ENCODE assay signal across 1 cellular context in genomic region chr1:229440821-229441537, GRCh38.
TF ChIP-seq lines count a peak whose summit lies in the region.

No MANE protein-coding gene starts in this region.

TF ChIP-seq in GM23338, 12 proteins besides CTCF, POLR2A, EP300 and RAD21 (continued from another document):
- TF ChIP-seq ZNF462 (CRISPR knock-in tag; IDR thresholded peaks at IDR 0.05) = no peak
- no peak for TF ChIP-seq STAT1 (IDR thresholded peaks at IDR 0.05; ENCODE audit: unreplicated experiment)
- TF ChIP-seq CREB1 (CRISPR knock-in tag; IDR thresholded peaks at IDR 0.05; ENCODE audit: low read depth) = no peak
- no peak for TF ChIP-seq ZNF114 (CRISPR knock-in tag; IDR thresholded peaks at IDR 0.05)
- TF ChIP-seq EZH2 (IDR thresholded peaks at IDR 0.05; ENCODE audit: low read depth, unreplicated experiment) = no peak
